ENCODE assay signal across 15 cellular contexts in genomic region chr2:44839370-44839769, GRCh38.
DNase-seq lines count a peak whose midpoint lies in the region; ATAC-seq and TF ChIP-seq lines count a peak whose summit lies in the region.
"Had no signal": no experiment of that assay in that cellular context is flagged by ENCODE, and none has a peak within 500 bp of the region (broad histone marks: within the 10 kb centered on the region; RNA-seq: fewer than 3 reads in every experiment).

No MANE protein-coding gene starts in this region.

- H3K4me3 ChIP-seq in DND-41 (ENCODE audit: low read depth in 1 of 2, low read length in 2 of 2) (no peak overlapping the region), colonic mucosa (no peak overlapping the region)
- H3K4me3 ChIP-seq: BLaER1, GM12878, GM23248 had no signal

- no peaks in the 10 kb centered on the region for H4K20me1 ChIP-seq in DND-41 (ENCODE audit: insufficient read depth, low read length)
- H4K20me1 ChIP-seq: BLaER1 had no signal

- TF ChIP-seq CTCF in DND-41 (IDR thresholded peaks at IDR 0.05; ENCODE audit: borderline replicate concordance, extremely low read depth, low read length, poor library complexity, severe bottlenecking) (no peak), colonic mucosa (IDR thresholded peaks at IDR 0.05) (no peak)

- H3K79me2 ChIP-seq in DND-41 (ENCODE audit: insufficient read depth, low read length), result no peaks in the 10 kb centered on the region

- H3K4me1 ChIP-seq in DND-41 (ENCODE audit: insufficient read depth, low read length) (peaks cover 11% of the 10 kb centered on the region), colonic mucosa (no peaks in the 10 kb centered on the region)
- H3K4me1 ChIP-seq: BLaER1 had no signal

- ATAC-seq in DND-41 (ENCODE audit: insufficient read depth, low read depth) (peak; percentile 92), GM19324 (IDR thresholded peaks at IDR 0.05; ENCODE audit: low FRiP score, unreplicated experiment) (no peak)
- ATAC-seq: GM12878 had no signal

- DNase-seq in DND-41, result peak; percentile 35
- peak; percentile 3 for DNase-seq in colonic mucosa
- peak; percentile 5 for DNase-seq in iPS-NIHi7 (ENCODE audit: extremely low spot score)
- DNase-seq in DMS53 treated with DMSO at 0.1 percent for 48 hours (lab: John Stamatoyannopoulos, UW; ENCODE audit: unreplicated experiment), result no peak
- DNase-seq in foreskin melanocyte, result no peak
- DNase-seq: CD4-positive, alpha-beta T cell; CD8-positive, alpha-beta memory T cell; DMS 273 treated with DMSO at 0.1 percent for 48 hours; DMS79 treated with DMSO at 0.1 percent for 48 hours; GM23248; H7; HCEC 1CT had no signal

- no peaks in the 10 kb centered on the region for H3K36me3 ChIP-seq in DND-41 (ENCODE audit: insufficient read depth, low read length)
- no peaks in the 10 kb centered on the region for H3K36me3 ChIP-seq in colonic mucosa
- H3K36me3 ChIP-seq: BLaER1 had no signal

- no peak overlapping the region for H2AFZ ChIP-seq in DND-41 (ENCODE audit: low read depth, low read length)
- H2AFZ ChIP-seq: GM23248 had no signal

- no peaks in the 10 kb centered on the region for H3K27me3 ChIP-seq in DND-41 (ENCODE audit: insufficient read depth, low read length, poor library complexity)
- H3K27me3 ChIP-seq in colonic mucosa, result no peaks in the 10 kb centered on the region
- H3K27me3 ChIP-seq: BLaER1 had no signal

- H3K9ac ChIP-seq in DND-41 (ENCODE audit: low read depth, low read length), result no peak overlapping the region
- H3K9ac ChIP-seq in colonic mucosa (ENCODE audit: low read depth in 2 of 2, low read length in 2 of 2), result no peak overlapping the region
- H3K9ac ChIP-seq: BLaER1, GM23248 had no signal

- intact Hi-C loops in colonic mucosa (cut with DNase I), result no loop called here

- H3K4me2 ChIP-seq in DND-41 (ENCODE audit: insufficient read depth, low read length), result no peak overlapping the region
- H3K4me2 ChIP-seq: BLaER1 had no signal

- H3K9me3 ChIP-seq in DND-41 (ENCODE audit: insufficient read depth, low read length, severe bottlenecking) (no peaks in the 10 kb centered on the region), colonic mucosa (no peaks in the 10 kb centered on the region)

- H3K27ac ChIP-seq in DND-41 (ENCODE audit: low read length) (no peak overlapping the region), colonic mucosa (no peak overlapping the region)
- H3K27ac ChIP-seq: BLaER1, GM23248 had no signal

Comparison
In these comparisons a context has a peak if more than half of its experiments do, and no peak if none do; other contexts are left out.
1. DNase-seq: peak in DND-41 (single experiment), colonic mucosa (single experiment) and iPS-NIHi7 (single experiment); none in DMS53 treated with DMSO at 0.1 percent for 48 hours (single experiment) and foreskin melanocyte (single experiment).